20 cellular contexts compared by ENCODE assay signal in the genomic region with DNA sequence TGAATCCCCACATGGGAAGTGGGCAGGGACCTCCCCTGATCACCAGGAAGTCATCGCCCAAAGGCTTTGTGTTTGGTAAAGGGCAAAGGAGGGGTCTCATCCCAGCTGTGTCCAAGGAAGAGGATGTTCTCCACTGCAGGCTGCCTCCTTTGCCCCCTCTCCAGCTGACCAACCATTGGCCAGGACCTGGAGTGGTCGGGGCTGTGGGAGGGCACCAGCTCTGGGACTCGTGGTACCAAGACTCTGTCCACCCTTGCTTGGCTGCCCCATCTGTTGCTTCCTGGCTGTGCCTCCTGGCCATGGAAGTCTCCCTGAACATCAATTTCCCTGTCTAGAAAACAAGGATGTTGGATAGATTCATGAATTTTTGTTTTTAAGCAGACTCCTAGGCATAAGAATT. TPM values are rescaled to one million over a fixed set of nuclear protein-coding genes. Genes with fewer than 3 reads are reported as not detected.
DNase-seq lines count a peak whose midpoint lies in the region; TF ChIP-seq lines count a peak whose summit lies in the region.
"Had no signal": no experiment of that assay in that cellular context is flagged by ENCODE, and none has a peak within 500 bp of the region (broad histone marks: within the 10 kb centered on the region; RNA-seq: fewer than 3 reads in every experiment).

No MANE protein-coding gene starts in this region.

- DNase-seq in DMS 273 treated with DMSO at 0.1 percent for 48 hours (lab: John Stamatoyannopoulos, UW) (peak; percentile 47), endothelial cell (ENCODE audit: low spot score) (no peak), nephron progenitor cell (no peak), suprapubic skin (ENCODE audit: low spot score in 2 of 2) (peak in 1 of 2 donors; percentile 49), GM19238 (ENCODE audit: insufficient read length, low spot score) (no peak), AG08395 (ENCODE audit: low spot score) (no peak), SIG-M5 treated with dmso at 0.1 percent for 504 hours (lab: John Stamatoyannopoulos, UW; ENCODE audit: unreplicated experiment) (no peak)
- no peak for DNase-seq in stimulated activated CD4-positive, alpha-beta T cell treated with anti-CD3 and anti-CD28 coated beads, Interleukin-4, amount 100 ng/mL, for 24 hours
- DNase-seq: activated CD4-positive, alpha-beta T cell treated with anti-CD3 and anti-CD28 coated beads for 4 hours; activated naive CD4-positive, alpha-beta T cell treated with anti-CD3 and anti-CD28 coated beads, Interleukin-2, amount 10 ng/mL, durations not matched to agents 7 days and 5 days; activated T-cell treated with anti-CD3 and anti-CD28 coated beads, Interleukin-2, amount 50 U/mL, for 72 hours; CD4-positive, alpha-beta memory T cell; effector CD8-positive, alpha-beta T cell; immature natural killer cell; MM.1S; NCI-H774; SHP77; stimulated activated naive B cell treated with anti-CD40 and anti-IgM and Interleukin-4, amounts not matched to agents 10 μg/mL and 1 μg/mL and 100 μg/mL, for 72 hours had no signal

- H3K4me3 ChIP-seq in suprapubic skin: no peak overlapping the region

- peak overlapping the region; percentile 29 for H3K27ac ChIP-seq in suprapubic skin
- H3K27ac ChIP-seq: HL-60 had no signal

- H3K4me1 ChIP-seq in suprapubic skin: peaks cover 35% of the 10 kb centered on the region

- H3K27me3 ChIP-seq in suprapubic skin: peaks cover 7% of the 10 kb centered on the region

- TF ChIP-seq CTCF in endothelial cell (IDR thresholded peaks at IDR 0.05; ENCODE audit: unreplicated experiment): no peak
- no peak for TF ChIP-seq CTCF in nephron progenitor cell (IDR thresholded peaks at IDR 0.05)
- TF ChIP-seq CTCF in suprapubic skin (IDR thresholded peaks at IDR 0.05): no peak

- H3K27ac Mint-ChIP-seq in endothelial cell (ENCODE audit: unreplicated experiment) (peak overlapping the region; percentile 84), nephron progenitor cell (peak overlapping the region; percentile 35)
- H3K27ac Mint-ChIP-seq: activated naive CD4-positive, alpha-beta T cell treated with anti-CD3 and anti-CD28 coated beads, Interleukin-2, amount 10 ng/mL, durations not matched to agents 7 days and 5 days; activated T-cell treated with anti-CD3 and anti-CD28 coated beads, Interleukin-2, amount 50 U/mL, for 72 hours; IgD-negative memory B cell; immature natural killer cell; stimulated activated naive B cell treated with anti-CD40 and anti-IgM and Interleukin-4, amounts not matched to agents 10 μg/mL and 1 μg/mL and 100 μg/mL, for 72 hours had no signal

- H3K27me3 Mint-ChIP-seq in endothelial cell (ENCODE audit: unreplicated experiment) (peaks cover 4% of the 10 kb centered on the region), nephron progenitor cell (ENCODE audit: low read depth, poor library complexity) (peaks cover 34% of the 10 kb centered on the region)

- H3K4me3 Mint-ChIP-seq in endothelial cell (ENCODE audit: unreplicated experiment) (no peak overlapping the region), nephron progenitor cell (no peak overlapping the region)
- H3K4me3 Mint-ChIP-seq: activated naive CD4-positive, alpha-beta T cell treated with anti-CD3 and anti-CD28 coated beads, Interleukin-2, amount 10 ng/mL, durations not matched to agents 7 days and 5 days; activated T-cell treated with anti-CD3 and anti-CD28 coated beads, Interleukin-2, amount 50 U/mL, for 72 hours; CD4-positive, alpha-beta memory T cell; IgD-negative memory B cell; immature natural killer cell; stimulated activated naive B cell treated with anti-CD40 and anti-IgM and Interleukin-4, amounts not matched to agents 10 μg/mL and 1 μg/mL and 100 μg/mL, for 72 hours had no signal

- no peaks in the 10 kb centered on the region for H3K9me3 ChIP-seq in suprapubic skin

- no peaks in the 10 kb centered on the region for H3K36me3 ChIP-seq in suprapubic skin

- 97% methylated on average over 3 of the region's 3 CpGs for WGBS in suprapubic skin

- TF ChIP-seq EP300 in suprapubic skin (IDR thresholded peaks at IDR 0.05): no peak

- peaks cover 4% of the 10 kb centered on the region for H3K36me3 Mint-ChIP-seq in endothelial cell (ENCODE audit: low read depth, unreplicated experiment)
- H3K36me3 Mint-ChIP-seq in nephron progenitor cell (ENCODE audit: low read depth): no peaks in the 10 kb centered on the region
- H3K36me3 Mint-ChIP-seq: activated naive CD4-positive, alpha-beta T cell treated with anti-CD3 and anti-CD28 coated beads, Interleukin-2, amount 10 ng/mL, durations not matched to agents 7 days and 5 days; CD4-positive, alpha-beta memory T cell; IgD-negative memory B cell; immature natural killer cell; stimulated activated naive B cell treated with anti-CD40 and anti-IgM and Interleukin-4, amounts not matched to agents 10 μg/mL and 1 μg/mL and 100 μg/mL, for 72 hours had no signal

- no peaks in the 10 kb centered on the region for H3K9me3 Mint-ChIP-seq in endothelial cell (ENCODE audit: unreplicated experiment)
- H3K9me3 Mint-ChIP-seq in nephron progenitor cell: no peaks in the 10 kb centered on the region
- H3K9me3 Mint-ChIP-seq: activated naive CD4-positive, alpha-beta T cell treated with anti-CD3 and anti-CD28 coated beads, Interleukin-2, amount 10 ng/mL, durations not matched to agents 7 days and 5 days; activated T-cell treated with anti-CD3 and anti-CD28 coated beads, Interleukin-2, amount 50 U/mL, for 72 hours; CD4-positive, alpha-beta memory T cell; IgD-negative memory B cell; immature natural killer cell; stimulated activated naive B cell treated with anti-CD40 and anti-IgM and Interleukin-4, amounts not matched to agents 10 μg/mL and 1 μg/mL and 100 μg/mL, for 72 hours had no signal

- TF ChIP-seq POLR2A in suprapubic skin (IDR thresholded peaks at IDR 0.05): no peak

- peaks cover 54% of the 10 kb centered on the region for H3K4me1 Mint-ChIP-seq in endothelial cell (ENCODE audit: unreplicated experiment)
- peaks cover 5% of the 10 kb centered on the region for H3K4me1 Mint-ChIP-seq in nephron progenitor cell
- H3K4me1 Mint-ChIP-seq: CD4-positive, alpha-beta memory T cell had no signal

RNA-seq across cellular contexts. Expression of a gene that starts 34.1 kb away (rescaled TPM):
- total RNA-seq in endothelial cell (ENCODE audit: unreplicated experiment) (24.0 TPM), suprapubic skin (10 to 100 TPM in 2 of 4 donors, 1 to 10 TPM in 2; 8.0 to 15.0 (median 9.3) TPM)
- total RNA-seq: CD4-positive, alpha-beta memory T cell had no signal
